8 cellular contexts compared by ENCODE assay signal in genomic region chr22:31210830-31211503, GRCh38. TPM values are rescaled to one million over a fixed set of nuclear protein-coding genes. Genes with fewer than 3 reads are reported as not detected.
DNase-seq lines count a peak whose midpoint lies in the region; ATAC-seq and TF ChIP-seq lines count a peak whose summit lies in the region.

No MANE protein-coding gene starts in this region.

- CTCF ChIA-PET in naive thymus-derived CD4-positive, alpha-beta T cell (lab: Charles Lee): interaction anchor here (0.7 to 6.4 kb wide), 11 partner anchors 15 to 136 kb away, joined by 3 to 88 read pairs (median 3); partner anchors contain the start of gene PATZ1

- H4K20me1 ChIP-seq in BLaER1 treated with 17β-estradiol and CSF1 and Interleukin-3, amounts not matched to agents 10 nM and 100 nM: peaks cover 0 to 12% (median 0%) of the 10 kb centered on the region in 11 experiments; a peak in 4 of 22 replicates

- peak overlapping the region; percentile 90 to 98 (median 93); a peak in 20 of 22 replicates for H3K9ac ChIP-seq in BLaER1 treated with 17β-estradiol and CSF1 and Interleukin-3, amounts not matched to agents 10 nM and 100 nM

- peak overlapping the region; percentile 84 to 99 (median 95) for H3K4me2 ChIP-seq in BLaER1 treated with 17β-estradiol and CSF1 and Interleukin-3, amounts not matched to agents 10 nM and 100 nM

- no peak for ATAC-seq in naive thymus-derived CD4-positive, alpha-beta T cell

- intact Hi-C loops in naive thymus-derived CD4-positive, alpha-beta T cell (cut with micrococcal nuclease): loop anchor here (5.0 kb wide), 3 partner anchors 36 to 421 kb away; partner anchors contain the start of gene SMTN (in 1 of the 2)

- H3K27me3 Mint-ChIP-seq in brain: peaks cover 3% of the 10 kb centered on the region
- no peaks in the 10 kb centered on the region for H3K27me3 Mint-ChIP-seq in naive thymus-derived CD4-positive, alpha-beta T cell

- peak overlapping the region in 4 of 5 experiments; percentile 69 to 89 (median 88) for H3K4me3 Mint-ChIP-seq in brain
- H3K4me3 Mint-ChIP-seq in naive thymus-derived CD4-positive, alpha-beta T cell: peak overlapping the region; percentile 84 to 91 (median 88)

- H3K9me3 ChIP-seq in BLaER1 treated with 17β-estradiol and CSF1 and Interleukin-3, amounts not matched to agents 10 nM and 100 nM (replicated peaks in 1 of 11): peaks cover 0 to 6% (median 0%) of the 10 kb centered on the region in 11 experiments; a peak in 2 of 22 replicates
- no peaks in the 10 kb centered on the region for H3K9me3 ChIP-seq in naive thymus-derived CD4-positive, alpha-beta T cell (ENCODE audit: control insufficient read depth in 2 of 3, low read length in 3 of 3)

- H3K4me3 ChIP-seq in BLaER1 treated with 17β-estradiol and CSF1 and Interleukin-3, amounts not matched to agents 10 nM and 100 nM: peak overlapping the region in 9 of 10 experiments; percentile 2 to 96 (median 93); a peak in 16 of 20 replicates
- peak overlapping the region; percentile 83 for H3K4me3 ChIP-seq in naive thymus-derived CD4-positive, alpha-beta T cell (ENCODE audit: low read length)

- H3K36me3 Mint-ChIP-seq in brain: peaks cover 4% of the 10 kb centered on the region
- H3K36me3 Mint-ChIP-seq in naive thymus-derived CD4-positive, alpha-beta T cell: peaks cover 0 to 7% (median 0%) of the 10 kb centered on the region in 5 donors

- H3K27ac ChIP-seq in BLaER1 treated with 17β-estradiol and CSF1 and Interleukin-3, amounts not matched to agents 10 nM and 100 nM: peak overlapping the region; percentile 81 to 97 (median 93); a peak in 21 of 22 replicates
- H3K27ac ChIP-seq in naive thymus-derived CD4-positive, alpha-beta T cell (ENCODE audit: low read depth, low read length): peak overlapping the region; percentile 82

- no peaks in the 10 kb centered on the region for H3K9me3 Mint-ChIP-seq in brain
- no peaks in the 10 kb centered on the region for H3K9me3 Mint-ChIP-seq in naive thymus-derived CD4-positive, alpha-beta T cell

- peak overlapping the region in 4 of 5 experiments; percentile 43 to 84 (median 67) for H3K27ac Mint-ChIP-seq in brain
- H3K27ac Mint-ChIP-seq in naive thymus-derived CD4-positive, alpha-beta T cell: peak overlapping the region; percentile 82 to 93 (median 88)

- DNase-seq in NCI-H524 treated with DMSO at 0.1 percent for 48 hours (lab: John Stamatoyannopoulos, UW) (peak; percentile 82), NCI-H1048 (lab: John Stamatoyannopoulos, UW) (no peak), HT-29 (ENCODE audit: low spot score) (no peak), mucosa of gallbladder (ENCODE audit: low spot score) (no peak), NCI-H2227 treated with DMSO at 0.1 percent for 48 hours (lab: John Stamatoyannopoulos, UW) (no peak)
- no peak for DNase-seq in naive thymus-derived CD4-positive, alpha-beta T cell

- peaks cover 54 to 66% (median 60%) of the 10 kb centered on the region in 10 experiments for H3K4me1 ChIP-seq in BLaER1 treated with 17β-estradiol and CSF1 and Interleukin-3, amounts not matched to agents 10 nM and 100 nM
- H3K4me1 ChIP-seq in naive thymus-derived CD4-positive, alpha-beta T cell (ENCODE audit: control insufficient read depth in 2 of 2, insufficient read depth in 2 of 2, low read length in 2 of 2): peaks cover 23 to 31% of the 10 kb centered on the region in 2 donors

- POLR2A ChIA-PET in naive thymus-derived CD4-positive, alpha-beta T cell (lab: Charles Lee): interaction anchor here (0.5 to 5.6 kb wide), 15 partner anchors 18 to 147 kb away, joined by 3 to 76 read pairs (median 5); partner anchors contain the start of genes PIK3IP1 and RNF185

- H3K36me3 ChIP-seq in BLaER1 treated with 17β-estradiol and CSF1 and Interleukin-3, amounts not matched to agents 10 nM and 100 nM: peaks cover 0 to 23% (median 17%) of the 10 kb centered on the region in 11 experiments; a peak in 16 of 22 replicates
- peaks cover 0 to 10% (median 0%) of the 10 kb centered on the region in 3 experiments for H3K36me3 ChIP-seq in naive thymus-derived CD4-positive, alpha-beta T cell (ENCODE audit: control insufficient read depth in 2 of 3, insufficient read depth in 3 of 3, low read length in 3 of 3)

- no peak for TF ChIP-seq CTCF in brain (conservative IDR thresholded peaks at IDR 0.05)

- H3K4me1 Mint-ChIP-seq in brain: peaks cover 29% of the 10 kb centered on the region
- H3K4me1 Mint-ChIP-seq in naive thymus-derived CD4-positive, alpha-beta T cell: peaks cover 34 to 61% (median 47%) of the 10 kb centered on the region in 7 donors

- H3K27me3 ChIP-seq in BLaER1 treated with 17β-estradiol and CSF1 and Interleukin-3, amounts not matched to agents 10 nM and 100 nM: no peaks in the 10 kb centered on the region
- no peaks in the 10 kb centered on the region for H3K27me3 ChIP-seq in naive thymus-derived CD4-positive, alpha-beta T cell (ENCODE audit: control insufficient read depth in 2 of 2, insufficient read depth in 2 of 2, low read length in 2 of 2)

RNA-seq across cellular contexts. Expression of gene LIMK2, which starts 1.1 kb away (rescaled TPM):
- 20.5 TPM for polyA plus RNA-seq in brain (ENCODE audit: insufficient read depth, low read depth, low replicate concordance)
- 10 to 100 TPM; 18.3 to 49.9 (median 28.8) TPM for total RNA-seq in naive thymus-derived CD4-positive, alpha-beta T cell
- polyA plus RNA-seq in naive thymus-derived CD4-positive, alpha-beta T cell: 10 to 100 TPM; 13.1 to 25.3 TPM
- 24.4 and 28.4 TPM in 2 replicates for total RNA-seq in HT-29 (2014; rRNA removed; shearing (Covaris generic))
- total RNA-seq in mucosa of gallbladder: 81.4 TPM

RNA-seq across cellular contexts. Expression of gene RNF185, which starts 51.0 kb away (rescaled TPM):
- polyA plus RNA-seq in brain (ENCODE audit: insufficient read depth, low read depth, low replicate concordance): 26.1 TPM
- 10 to 100 TPM; 10.6 to 28.5 (median 23.5) TPM for total RNA-seq in naive thymus-derived CD4-positive, alpha-beta T cell
- polyA plus RNA-seq in naive thymus-derived CD4-positive, alpha-beta T cell: 10 to 100 TPM; 18.1 to 27.2 TPM
- total RNA-seq in HT-29 (2014; rRNA removed; shearing (Covaris generic)): 10.7 and 13.4 TPM in 2 replicates
- total RNA-seq in mucosa of gallbladder: 30.8 TPM
